ENCODE assay signal across 1 cellular context in genomic region chr21:38805282-38806152, GRCh38.
A peak's percentile ranks its signal among the peaks of the same experiment; 100 is the strongest.
TF ChIP-seq lines count a peak whose summit lies in the region.

TSS of gene ETS2 (plus strand) at chr21:38805929. CDS start at chr21:38810035, 4,106 bp downstream.

TF ChIP-seq in HEK293, 187 proteins besides CTCF, POLR2A, EP300 and RAD21 (continued from another document):
- TF ChIP-seq ZNF585B (tag by site-specific recombination; IDR thresholded peaks at IDR 0.05), result 0 out of 2 replicates have a peak, but pooled peaks have one; percentile 8
- peak; percentile 42; the same call in 1 of the 2 replicates for TF ChIP-seq PRDM4 (tag by site-specific recombination; IDR thresholded peaks at IDR 0.05)
